ENCODE assay signal across 8 cellular contexts in the genomic region with DNA sequence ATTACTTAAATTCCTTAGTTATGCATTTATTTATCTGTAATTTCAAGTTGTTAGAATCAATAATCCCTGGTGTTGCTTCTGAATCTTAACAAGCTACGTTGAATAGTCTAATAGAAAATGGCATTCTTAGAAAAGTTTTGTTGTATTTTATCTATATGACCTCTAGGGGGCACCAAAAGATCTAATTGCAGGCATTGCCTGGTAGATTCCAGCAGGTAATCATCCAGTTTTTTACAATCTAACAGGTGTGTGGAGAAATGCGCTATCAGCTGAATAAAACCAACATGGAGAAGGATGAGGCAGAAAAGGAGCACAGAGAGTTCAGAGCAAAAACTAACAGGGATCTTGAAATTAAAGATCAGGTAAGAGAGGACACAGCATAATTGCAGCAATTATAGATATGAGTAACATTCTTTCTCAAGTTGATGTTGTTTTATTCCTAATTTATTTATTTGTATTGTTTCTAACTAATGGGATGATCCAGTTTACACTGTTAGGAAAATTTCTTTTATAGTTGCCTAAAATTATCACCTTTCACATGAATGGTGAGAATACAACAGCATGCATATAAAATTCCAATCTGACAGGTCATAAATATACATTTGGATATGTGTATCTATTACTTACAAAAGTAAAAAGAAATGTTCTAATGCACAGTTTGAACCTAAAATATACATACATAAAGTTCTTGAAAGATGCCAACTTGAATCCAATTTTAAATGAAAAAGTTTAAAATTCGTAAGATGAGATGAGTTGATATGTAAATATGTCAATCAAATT.
A peak's percentile ranks its signal among the peaks of the same experiment; 100 is the strongest.
DNase-seq lines count a peak whose midpoint lies in the region; ATAC-seq and TF ChIP-seq lines count a peak whose summit lies in the region.

No MANE protein-coding gene starts in this region.

- in situ Hi-C loops in Panc1 (cut with HindIII; ENCODE audit: low pct_unique_long_range_greater_than_20kb, low sequenced_read_pairs) = no loop called here

- H3K9me3 Mint-ChIP-seq in endothelial cell (ENCODE audit: unreplicated experiment) (no peaks in the 10 kb centered on the region), neural crest cell (no peaks in the 10 kb centered on the region)

- H3K27me3 Mint-ChIP-seq in endothelial cell (ENCODE audit: unreplicated experiment) (no peaks in the 10 kb centered on the region), neural crest cell (ENCODE audit: low read depth) (no peaks in the 10 kb centered on the region)

- POLR2A ChIA-PET in Panc1 (lab: Charles Lee) = no interaction called here

- no peaks in the 10 kb centered on the region for H3K9me3 ChIP-seq in Panc1 (ENCODE audit: control insufficient read depth, insufficient read depth, low read depth, low read length)

- H3K27ac ChIP-seq in Panc1 (ENCODE audit: low read length) = no peak overlapping the region

- TF ChIP-seq CTCF in GM20000 (IDR thresholded peaks at IDR 0.05; ENCODE audit: extremely low read depth, missing control alignments) (no peak), Panc1 (IDR thresholded peaks at IDR 0.05) (peak; percentile 73; the same call in 1 of the 2 replicates), endothelial cell (IDR thresholded peaks at IDR 0.05; ENCODE audit: unreplicated experiment) (peak; percentile 89), neural crest cell (conservative IDR thresholded peaks at IDR 0.05) (peak; percentile 92)

- peak; percentile 65 for DNase-seq in CD1c-positive myeloid dendritic cell (ENCODE audit: extremely low spot score)
- DNase-seq in GM20000 (ENCODE audit: low spot score) = peak; percentile 37
- peak; percentile 58 for DNase-seq in M059J (ENCODE audit: low read depth)
- DNase-seq in Panc1 (ENCODE audit: low read depth, low spot score) = peak; percentile 27
- no peak for DNase-seq in endothelial cell (ENCODE audit: low spot score)
- DNase-seq in neural crest cell (ENCODE audit: low read depth, low spot score) = no peak

- intact Hi-C loops in Panc1 (cut with micrococcal nuclease; ENCODE audit: unreplicated experiment) = loop anchor here (1.0 to 2.0 kb wide), 2 partner anchors 404 to 929 kb away; no protein-coding TSS in a partner anchor

- no peak overlapping the region for H3K27ac Mint-ChIP-seq in endothelial cell (ENCODE audit: unreplicated experiment)
- no peak overlapping the region for H3K27ac Mint-ChIP-seq in neural crest cell (ENCODE audit: unreplicated experiment)

- no peaks in the 10 kb centered on the region for H3K4me1 Mint-ChIP-seq in endothelial cell (ENCODE audit: unreplicated experiment)
- peaks cover 30% of the 10 kb centered on the region for H3K4me1 Mint-ChIP-seq in neural crest cell

- BruUV-seq in Panc1 (replicated peaks; lab: Mats Ljungman, UMichigan) = no TSS peak

- no peaks in the 10 kb centered on the region; the same call in 1 of the 2 replicates for H3K36me3 ChIP-seq in Panc1 (ENCODE audit: control insufficient read depth, insufficient read depth, low read length)

- H3K27me3 ChIP-seq in Panc1 (ENCODE audit: control insufficient read depth, insufficient read depth, low read length) = no peaks in the 10 kb centered on the region

- no peak overlapping the region for H3K4me3 ChIP-seq in Panc1 (ENCODE audit: low read depth in 2 of 2, low read length in 2 of 2)

- no peaks in the 10 kb centered on the region for H3K4me1 ChIP-seq in Panc1 (ENCODE audit: control insufficient read depth, insufficient read depth, low read length)

- CTCF ChIA-PET in Panc1 (lab: Charles Lee) = interaction anchor here (0.6 to 0.8 kb wide), 5 partner anchors 191 to 454 kb away, joined by 3 to 14 read pairs (median 4); no protein-coding TSS in a partner anchor

- H3K4me3 Mint-ChIP-seq in endothelial cell (ENCODE audit: unreplicated experiment) (no peak overlapping the region), neural crest cell (no peak overlapping the region)

- ATAC-seq in Panc1 (no peak), HG03159 (IDR thresholded peaks at IDR 0.05; ENCODE audit: unreplicated experiment) (no peak), GM18519 (IDR thresholded peaks at IDR 0.05; ENCODE audit: low FRiP score, unreplicated experiment) (no peak)

- H3K36me3 Mint-ChIP-seq in endothelial cell (ENCODE audit: low read depth, unreplicated experiment) (peaks cover 12% of the 10 kb centered on the region), neural crest cell (ENCODE audit: low read depth) (peaks cover under 1% of the 10 kb centered on the region)

Comparison
In these comparisons a context has a peak if more than half of its experiments do, and no peak if none do; other contexts are left out.
1. DNase-seq: peak in CD1c-positive myeloid dendritic cell (single experiment), GM20000 (single experiment), M059J (single experiment) and Panc1 (single experiment); none in endothelial cell (single experiment) and neural crest cell (single experiment).